ENCODE assay signal across 9 cellular contexts in genomic region chr12:94149781-94150482, GRCh38. TPM values are rescaled to one million over a fixed set of nuclear protein-coding genes. Genes with fewer than 3 reads are reported as not detected.
DNase-seq lines count a peak whose midpoint lies in the region; ATAC-seq and TF ChIP-seq lines count a peak whose summit lies in the region.
"Had no signal": no experiment of that assay in that cellular context is flagged by ENCODE, and none has a peak within 500 bp of the region (broad histone marks: within the 10 kb centered on the region; RNA-seq: fewer than 3 reads in every experiment).

No MANE protein-coding gene starts in this region.

- DNase-seq in EL = peak; percentile 31
- peak; percentile 49 for DNase-seq in NOMO-1 treated with DMSO at 0.1 percent for 48 hours (lab: John Stamatoyannopoulos, UW; ENCODE audit: unreplicated experiment)
- no peak for DNase-seq in coronary artery (ENCODE audit: low spot score)
- DNase-seq in upper lobe of left lung = peak; percentile 42 to 89
- no peak for DNase-seq in T-helper 9 cell
- no peak for DNase-seq in amniotic stem cell (lab: John Stamatoyannopoulos, UW)

- H3K4me1 ChIP-seq in mesodermal cell (ENCODE audit: control insufficient read depth, insufficient read depth, low read length, poor library complexity, severe bottlenecking) (peaks cover 13% of the 10 kb centered on the region), upper lobe of left lung (peaks cover 15 to 49% (median 33%) of the 10 kb centered on the region in 4 donors)

- H3K9me3 ChIP-seq in mesodermal cell (ENCODE audit: control insufficient read depth, low read length) (no peaks in the 10 kb centered on the region), upper lobe of left lung (no peaks in the 10 kb centered on the region)

- no peak for TF ChIP-seq CTCF in coronary artery (IDR thresholded peaks at IDR 0.05)
- no peak for TF ChIP-seq CTCF in upper lobe of left lung (IDR thresholded peaks at IDR 0.05)

- H3K27me3 ChIP-seq in upper lobe of left lung = no peaks in the 10 kb centered on the region

- H3K36me3 ChIP-seq in mesodermal cell (ENCODE audit: control insufficient read depth, insufficient read depth, low read length) (no peaks in the 10 kb centered on the region), upper lobe of left lung (no peaks in the 10 kb centered on the region)

- no peak for TF ChIP-seq POLR2A in upper lobe of left lung (IDR thresholded peaks at IDR 0.05)

- ATAC-seq in GM21717 (IDR thresholded peaks at IDR 0.05; ENCODE audit: unreplicated experiment) (peak; percentile 2), upper lobe of left lung (ENCODE audit: low FRiP score in 2 of 2) (peak; percentile 50 to 70)

- WGBS in mesodermal cell (ENCODE audit: insufficient coverage in 2 of 2), 2 experiments = 2 to 3% methylated on average over 33 to 40 of the region's 58 CpGs
- WGBS in upper lobe of left lung, 2 donors = 0 to 3% methylated on average over 33 to 51 of the region's 58 CpGs

- H3K4me3 ChIP-seq in coronary artery (peak overlapping the region; percentile 72), mesodermal cell (ENCODE audit: extremely low read depth, insufficient read depth, low read length, poor library complexity, severe bottlenecking) (peak overlapping the region; percentile 48), upper lobe of left lung (peak overlapping the region; percentile 42 to 74 (median 72))

- no peak for TF ChIP-seq EP300 in upper lobe of left lung (IDR thresholded peaks at IDR 0.05)

- H3K27ac ChIP-seq in coronary artery (no peak overlapping the region), mesodermal cell (ENCODE audit: low read depth, low read length, severe bottlenecking) (no peak overlapping the region), upper lobe of left lung (peak overlapping the region; percentile 67 to 90 (median 79))
- H3K27ac ChIP-seq: SK-N-MC had no signal

RNA-seq across cellular contexts. Expression of gene PLXNC1, which starts 1.6 kb away (rescaled TPM):
- polyA plus RNA-seq in mesodermal cell (2013, experiment 1 of 2) = 5.6 TPM
- polyA plus RNA-seq in mesodermal cell (2013, experiment 2 of 2) = 4.7 TPM
- total RNA-seq in upper lobe of left lung = 10 to 100 TPM; 14.1 to 51.3 (median 24.6) TPM

Comparison
In these comparisons a context has a peak if more than half of its experiments do, and no peak if none do; other contexts are left out.
1. DNase-seq: peak in EL (single experiment), NOMO-1 treated with DMSO at 0.1 percent for 48 hours (single experiment) and upper lobe of left lung (2 of 2); none in coronary artery (single experiment), T-helper 9 cell (single experiment) and amniotic stem cell (single experiment).
2. H3K27ac ChIP-seq: peak in upper lobe of left lung (4 of 4); none in coronary artery (0 of 2) and mesodermal cell (single experiment).
3. Peak in every context shown above with its lines, with median percentiles within 50 percentile points of each other: H3K4me3 ChIP-seq.